In genomic region chr15:41416742-41417417, GRCh38 we compare ENCODE assay signal across 8 cellular contexts. TPM values are rescaled to one million over a fixed set of nuclear protein-coding genes. Genes with fewer than 3 reads are reported as not detected.
DNase-seq lines count a peak whose midpoint lies in the region; TF ChIP-seq lines count a peak whose summit lies in the region.

RTF1 (plus strand) TSS chr15:41417095; CDS start chr15:41417116, 21 bp downstream.

- peak within 1 kb of the TSS; percentile 97 for H3K27ac Mint-ChIP-seq in nephron progenitor cell
- peak within 1 kb of the TSS; percentile 96 for H3K27ac Mint-ChIP-seq in stimulated activated naive CD8-positive, alpha-beta T cell treated with anti-CD3 and anti-CD28 coated beads, Interleukin-15, Interleukin-2, amounts not matched to agents 100 ng/mL and 50 ng/mL, for 24 hours

- peaks cover 37% of the 10 kb centered on the region for H3K4me1 Mint-ChIP-seq in nephron progenitor cell
- peaks cover 40% of the 10 kb centered on the region for H3K4me1 Mint-ChIP-seq in stimulated activated naive CD8-positive, alpha-beta T cell treated with anti-CD3 and anti-CD28 coated beads, Interleukin-15, Interleukin-2, amounts not matched to agents 100 ng/mL and 50 ng/mL, for 24 hours (ENCODE audit: low read depth)

- H3K4me3 Mint-ChIP-seq in nephron progenitor cell: peak within 1 kb of the TSS; percentile 98
- peak within 1 kb of the TSS; percentile 99 for H3K4me3 Mint-ChIP-seq in stimulated activated naive CD8-positive, alpha-beta T cell treated with anti-CD3 and anti-CD28 coated beads, Interleukin-15, Interleukin-2, amounts not matched to agents 100 ng/mL and 50 ng/mL, for 24 hours

- DNase-seq in Daoy (ENCODE audit: low read depth) (peak; percentile 96), GOT3 (lab: John Stamatoyannopoulos, UW) (peak; percentile 82), LoVo (ENCODE audit: low spot score) (peak; percentile 95), SHP77 treated with DMSO at 0.1 percent for 48 hours (lab: John Stamatoyannopoulos, UW) (peak; percentile 55), fibroblast of the aortic adventitia (ENCODE audit: low read depth) (peak; percentile 81), nephron progenitor cell (peak; percentile 100)
- DNase-seq in activated effector memory CD4-positive, alpha-beta T cell treated with anti-CD3 and anti-CD28 coated beads, Interleukin-2, amount 50 U/mL, for 16 hours: peak; percentile 99

- H3K27me3 Mint-ChIP-seq in nephron progenitor cell (ENCODE audit: low read depth, poor library complexity): no peaks in the 10 kb centered on the region
- H3K27me3 Mint-ChIP-seq in stimulated activated naive CD8-positive, alpha-beta T cell treated with anti-CD3 and anti-CD28 coated beads, Interleukin-15, Interleukin-2, amounts not matched to agents 100 ng/mL and 50 ng/mL, for 24 hours: no peaks in the 10 kb centered on the region

- no peaks in the 10 kb centered on the region for H3K9me3 Mint-ChIP-seq in nephron progenitor cell
- H3K9me3 Mint-ChIP-seq in stimulated activated naive CD8-positive, alpha-beta T cell treated with anti-CD3 and anti-CD28 coated beads, Interleukin-15, Interleukin-2, amounts not matched to agents 100 ng/mL and 50 ng/mL, for 24 hours: no peaks in the 10 kb centered on the region

- peaks cover 14% of the 10 kb centered on the region for H3K36me3 Mint-ChIP-seq in nephron progenitor cell (ENCODE audit: low read depth)
- H3K36me3 Mint-ChIP-seq in stimulated activated naive CD8-positive, alpha-beta T cell treated with anti-CD3 and anti-CD28 coated beads, Interleukin-15, Interleukin-2, amounts not matched to agents 100 ng/mL and 50 ng/mL, for 24 hours (ENCODE audit: low read depth): peaks cover 4% of the 10 kb centered on the region

- TF ChIP-seq CTCF in fibroblast of the aortic adventitia (IDR thresholded peaks at IDR 0.05; ENCODE audit: insufficient read depth, low read length) (no peak), nephron progenitor cell (IDR thresholded peaks at IDR 0.05) (no peak)

- H3K4me3 ChIP-seq in fibroblast of the aortic adventitia (ENCODE audit: low read depth, low read length): peak within 1 kb of the TSS; percentile 92

RNA-seq across cellular contexts. Expression of gene RTF1, which starts in this region (rescaled TPM):
- 16.0 and 17.6 TPM in 2 replicates for total RNA-seq in Daoy (2014; rRNA removed; shearing (Covaris generic))
- 29.5 and 29.6 TPM in 2 replicates for total RNA-seq in fibroblast of the aortic adventitia (ENCODE audit: low replicate concordance)

Comparison
In these comparisons a context has a peak if more than half of its experiments do, and no peak if none do; other contexts are left out.
1. Peak in every context shown above with its lines: DNase-seq and H3K4me3 ChIP-seq.